Comparison of ENCODE assay signal across 1 cellular context in genomic region chr1:244760471-244760870, GRCh38.
TF ChIP-seq lines count a peak whose summit lies in the region.

No MANE protein-coding gene starts in this region.

TF ChIP-seq in GM23338, 12 proteins besides CTCF, POLR2A, EP300 and RAD21 (continued from another document):
- TF ChIP-seq ZNF462 (CRISPR knock-in tag; IDR thresholded peaks at IDR 0.05) (no peak), ETS1 (IDR thresholded peaks at IDR 0.05) (no peak), EZH2 (IDR thresholded peaks at IDR 0.05; ENCODE audit: low read depth, unreplicated experiment) (no peak)
